In genomic region chr3:23805228-23805880, GRCh38 we compare ENCODE assay signal across 8 cellular contexts. TPM values are rescaled to one million over a fixed set of nuclear protein-coding genes. Genes with fewer than 3 reads are reported as not detected.
DNase-seq lines count a peak whose midpoint lies in the region; ATAC-seq and TF ChIP-seq lines count a peak whose summit lies in the region.

No MANE protein-coding gene starts in this region.

- H3K27ac ChIP-seq in liver (ENCODE audit: low read depth in 1 of 2, low read length in 2 of 2), result no peak overlapping the region

- no peaks in the 10 kb centered on the region for H3K9me3 Mint-ChIP-seq in activated naive CD4-positive, alpha-beta T cell treated with anti-CD3 and anti-CD28 coated beads, Interleukin-2, amount 10 ng/mL, durations not matched to agents 7 days and 5 days
- no peaks in the 10 kb centered on the region for H3K9me3 Mint-ChIP-seq in activated naive CD8-positive, alpha-beta T cell treated with anti-CD3 and anti-CD28 coated beads, Interleukin-2, amount 50 U/mL, for 24 hours
- no peaks in the 10 kb centered on the region for H3K9me3 Mint-ChIP-seq in type B pancreatic cell

- H3K4me3 Mint-ChIP-seq in activated naive CD4-positive, alpha-beta T cell treated with anti-CD3 and anti-CD28 coated beads, Interleukin-2, amount 10 ng/mL, durations not matched to agents 7 days and 5 days, result peak overlapping the region; percentile 94
- H3K4me3 Mint-ChIP-seq in activated naive CD8-positive, alpha-beta T cell treated with anti-CD3 and anti-CD28 coated beads, Interleukin-2, amount 50 U/mL, for 24 hours, result peak overlapping the region; percentile 83
- H3K4me3 Mint-ChIP-seq in type B pancreatic cell, result peak overlapping the region; percentile 93

- 11% methylated on average over 21 of the region's 21 CpGs for WGBS in liver

- H3K36me3 ChIP-seq in liver (ENCODE audit: control insufficient read depth in 4 of 4, insufficient read depth in 3 of 4, low read depth in 1 of 4, low read length in 3 of 4), result peaks cover 0 to 4% (median 1%) of the 10 kb centered on the region in 4 donors

- H3K4me1 Mint-ChIP-seq in activated naive CD4-positive, alpha-beta T cell treated with anti-CD3 and anti-CD28 coated beads, Interleukin-2, amount 10 ng/mL, durations not matched to agents 7 days and 5 days, result peaks cover 39% of the 10 kb centered on the region
- H3K4me1 Mint-ChIP-seq in activated naive CD8-positive, alpha-beta T cell treated with anti-CD3 and anti-CD28 coated beads, Interleukin-2, amount 50 U/mL, for 24 hours, result peaks cover 44% of the 10 kb centered on the region
- peaks cover 32% of the 10 kb centered on the region for H3K4me1 Mint-ChIP-seq in type B pancreatic cell (ENCODE audit: unreplicated experiment)

- peak overlapping the region in 1 of 2 donors; percentile 52 for H3K9ac ChIP-seq in liver (ENCODE audit: low read depth in 1 of 2, low read length in 2 of 2)

- H3K4me1 ChIP-seq in liver (ENCODE audit: control insufficient read depth in 4 of 4, insufficient read depth in 4 of 4, low read length in 3 of 4), result peaks cover 6 to 14% (median 10%) of the 10 kb centered on the region in 4 donors

- peak overlapping the region; percentile 49 for H3K27ac Mint-ChIP-seq in activated naive CD4-positive, alpha-beta T cell treated with anti-CD3 and anti-CD28 coated beads, Interleukin-2, amount 10 ng/mL, durations not matched to agents 7 days and 5 days
- H3K27ac Mint-ChIP-seq in activated naive CD8-positive, alpha-beta T cell treated with anti-CD3 and anti-CD28 coated beads, Interleukin-2, amount 50 U/mL, for 24 hours, result peak overlapping the region; percentile 89
- H3K27ac Mint-ChIP-seq in type B pancreatic cell, result peak overlapping the region; percentile 84

- H3K27me3 Mint-ChIP-seq in activated naive CD4-positive, alpha-beta T cell treated with anti-CD3 and anti-CD28 coated beads, Interleukin-2, amount 10 ng/mL, durations not matched to agents 7 days and 5 days, result peaks cover 45% of the 10 kb centered on the region
- peaks cover 10% of the 10 kb centered on the region for H3K27me3 Mint-ChIP-seq in activated naive CD8-positive, alpha-beta T cell treated with anti-CD3 and anti-CD28 coated beads, Interleukin-2, amount 50 U/mL, for 24 hours
- no peaks in the 10 kb centered on the region for H3K27me3 Mint-ChIP-seq in type B pancreatic cell

- H3K27me3 ChIP-seq in liver (ENCODE audit: control insufficient read depth in 4 of 4, insufficient read depth in 4 of 4, low read length in 3 of 4), result no peaks in the 10 kb centered on the region

- peak overlapping the region; percentile 59 to 100 (median 61) for H3K4me3 ChIP-seq in liver (ENCODE audit: low read depth in 1 of 3, low read length in 3 of 3)

- CTCF ChIA-PET in activated naive CD4-positive, alpha-beta T cell treated with anti-CD3 and anti-CD28 coated beads, Interleukin-2, amount 10 ng/mL, durations not matched to agents 7 days and 5 days (lab: Charles Lee), result no interaction called here

- no peak for TF ChIP-seq RAD21 in liver (IDR thresholded peaks at IDR 0.05)

- no peak for DNase-seq in activated naive CD4-positive, alpha-beta T cell treated with anti-CD3 and anti-CD28 coated beads, Interleukin-2, amount 10 ng/mL, durations not matched to agents 7 days and 5 days
- DNase-seq in activated naive CD4-positive, alpha-beta T cell (lab: John Stamatoyannopoulos, UW), result no peak
- DNase-seq in activated naive CD8-positive, alpha-beta T cell treated with anti-CD3 and anti-CD28 coated beads, Interleukin-2, amount 50 U/mL, for 24 hours, result no peak
- DNase-seq in type B pancreatic cell (ENCODE audit: extremely low spot score, unreplicated experiment) (no peak), NCI-H1417 treated with DMSO at 0.1 percent for 48 hours (lab: John Stamatoyannopoulos, UW) (no peak)

- peaks cover 34% of the 10 kb centered on the region for H3K36me3 Mint-ChIP-seq in activated naive CD4-positive, alpha-beta T cell treated with anti-CD3 and anti-CD28 coated beads, Interleukin-2, amount 10 ng/mL, durations not matched to agents 7 days and 5 days
- peaks cover 11% of the 10 kb centered on the region for H3K36me3 Mint-ChIP-seq in activated naive CD8-positive, alpha-beta T cell treated with anti-CD3 and anti-CD28 coated beads, Interleukin-2, amount 50 U/mL, for 24 hours (ENCODE audit: low read depth)
- H3K36me3 Mint-ChIP-seq in type B pancreatic cell, result no peaks in the 10 kb centered on the region

- no peaks in the 10 kb centered on the region for H3K9me3 ChIP-seq in liver (ENCODE audit: control insufficient read depth in 4 of 4, low read length in 3 of 4)

- no peak for TF ChIP-seq CTCF in liver (IDR thresholded peaks at IDR 0.05; ENCODE audit: low read depth, low read length, missing input control)
- peak; percentile 23 for TF ChIP-seq CTCF in type B pancreatic cell (conservative IDR thresholded peaks at IDR 0.05)

- no peak for ATAC-seq in activated naive CD8-positive, alpha-beta T cell treated with anti-CD3 and anti-CD28 coated beads, Interleukin-2, amount 50 U/mL, for 24 hours
- ATAC-seq in HG02852 (IDR thresholded peaks at IDR 0.05; ENCODE audit: unreplicated experiment) (no peak), GM18861 (IDR thresholded peaks at IDR 0.05; ENCODE audit: unreplicated experiment) (no peak)

TF ChIP-seq in liver, 16 proteins besides CTCF, POLR2A, EP300 and RAD21:
- TF ChIP-seq FOXA2 (IDR thresholded peaks at IDR 0.05), result no peak
- TF ChIP-seq HNF4G (IDR thresholded peaks at IDR 0.05), result no peak
- TF ChIP-seq RXRA (IDR thresholded peaks at IDR 0.05), result no peak
- TF ChIP-seq SP1 (IDR thresholded peaks at IDR 0.05), result no peak
- TF ChIP-seq ATF3 (IDR thresholded peaks at IDR 0.05), result no peak
- no peak for TF ChIP-seq NR2F2 (IDR thresholded peaks at IDR 0.05)
- TF ChIP-seq FOXA1 (IDR thresholded peaks at IDR 0.05), result no peak
- TF ChIP-seq, protein P1, sequence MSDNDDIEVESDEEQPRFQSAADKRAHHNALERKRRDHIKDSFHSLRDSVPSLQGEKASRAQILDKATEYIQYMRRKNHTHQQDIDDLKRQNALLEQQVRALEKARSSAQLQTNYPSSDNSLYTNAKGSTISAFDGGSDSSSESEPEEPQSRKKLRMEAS (IDR thresholded peaks at IDR 0.05), result no peak
TF ChIP-seq in liver: peak in this region for 0.

RNA-seq across cellular contexts. Expression of gene UBE2E1, which starts 0.4 kb away (rescaled TPM):
- 10 to 100 TPM; 26.6 to 31.8 TPM for total RNA-seq in liver
- polyA plus RNA-seq in liver, result 10 to 100 TPM in 1 of 2 donors, 1 to 10 TPM in 1; 6.6 to 24.2 TPM
- 93.2 and 110 TPM in 2 replicates for total RNA-seq in type B pancreatic cell (ENCODE audit: low replicate concordance)
